ENCODE assay signal across 12 cellular contexts in the genomic region with DNA sequence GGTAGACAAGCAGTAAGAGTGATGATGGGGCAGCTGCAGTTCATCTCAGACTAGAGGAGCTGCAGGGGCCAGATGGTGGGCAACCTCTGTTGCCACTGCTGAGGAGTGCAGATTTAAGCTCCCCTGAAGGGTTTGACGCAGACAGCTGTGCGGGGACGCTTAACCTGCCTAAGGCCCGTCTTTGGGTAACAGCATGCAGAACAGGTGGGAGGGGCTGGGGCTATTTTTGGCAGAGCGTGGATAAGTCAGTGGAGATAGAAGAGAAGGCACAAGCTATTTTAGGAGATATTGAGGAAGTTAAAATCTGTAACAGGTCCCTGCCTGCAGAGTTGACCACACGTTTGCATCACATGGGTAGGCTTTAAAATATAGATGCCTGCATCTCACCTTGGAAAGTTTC. TPM values are rescaled to one million over a fixed set of nuclear protein-coding genes. Genes with fewer than 3 reads are reported as not detected.
DNase-seq lines count a peak whose midpoint lies in the region; ATAC-seq and TF ChIP-seq lines count a peak whose summit lies in the region.
"Had no signal": no experiment of that assay in that cellular context is flagged by ENCODE, and none has a peak within 500 bp of the region (broad histone marks: within the 10 kb centered on the region; RNA-seq: fewer than 3 reads in every experiment).

No MANE protein-coding gene starts in this region.

- no peaks in the 10 kb centered on the region for H3K9me3 Mint-ChIP-seq in activated CD8-positive, alpha-beta T cell treated with anti-CD3 and anti-CD28 coated beads, Interleukin-2, amount 10 ng/mL, durations not matched to agents 7 days and 5 days (ENCODE audit: insufficient read depth)
- H3K9me3 Mint-ChIP-seq in natural killer cell treated with Interleukin-12 subunit alpha and Interleukin-12 subunit beta and Interleukin-15 and Interleukin-18, amount 100 ng/mL, for 72 hours: peaks cover 9% of the 10 kb centered on the region

- H3K9me3 ChIP-seq in vagina: no peaks in the 10 kb centered on the region

- H3K4me3 ChIP-seq in vagina: no peak overlapping the region

- H3K4me1 ChIP-seq in vagina: peaks cover 97% of the 10 kb centered on the region
- H3K4me1 ChIP-seq: parathyroid adenoma had no signal

- peak overlapping the region; percentile 63 for H3K27ac Mint-ChIP-seq in activated CD8-positive, alpha-beta T cell treated with anti-CD3 and anti-CD28 coated beads, Interleukin-2, amount 10 ng/mL, durations not matched to agents 7 days and 5 days
- H3K27ac Mint-ChIP-seq in natural killer cell treated with Interleukin-12 subunit alpha and Interleukin-12 subunit beta and Interleukin-15 and Interleukin-18, amount 100 ng/mL, for 72 hours: peak overlapping the region; percentile 52 to 84

- CTCF ChIA-PET in activated CD8-positive, alpha-beta T cell treated with anti-CD3 and anti-CD28 coated beads, Interleukin-2, amount 10 ng/mL, durations not matched to agents 7 days and 5 days (lab: Charles Lee): no interaction called here

- no peak for TF ChIP-seq CTCF in vagina (IDR thresholded peaks at IDR 0.05)

- peak; percentile 27 for ATAC-seq in GM18502 (IDR thresholded peaks at IDR 0.05; ENCODE audit: poor library complexity, unreplicated experiment)
- ATAC-seq in HG02870 (IDR thresholded peaks at IDR 0.05; ENCODE audit: unreplicated experiment): peak; percentile 20
- ATAC-seq in activated CD8-positive, alpha-beta T cell treated with anti-CD3 and anti-CD28 coated beads, Interleukin-2, amount 10 ng/mL, durations not matched to agents 7 days and 5 days: no peak
- ATAC-seq in natural killer cell treated with Interleukin-12 subunit alpha and Interleukin-12 subunit beta and Interleukin-15 and Interleukin-18, amount 100 ng/mL, for 72 hours: no peak
- ATAC-seq in GM19397 (IDR thresholded peaks at IDR 0.05; ENCODE audit: unreplicated experiment): no peak

- no peak overlapping the region for H3K27ac ChIP-seq in vagina
- H3K27ac ChIP-seq: KMS-11, parathyroid adenoma had no signal

- H3K4me3 Mint-ChIP-seq in activated CD8-positive, alpha-beta T cell treated with anti-CD3 and anti-CD28 coated beads, Interleukin-2, amount 10 ng/mL, durations not matched to agents 7 days and 5 days: no peak overlapping the region
- H3K4me3 Mint-ChIP-seq in natural killer cell treated with Interleukin-12 subunit alpha and Interleukin-12 subunit beta and Interleukin-15 and Interleukin-18, amount 100 ng/mL, for 72 hours: peak overlapping the region; percentile 58

- TF ChIP-seq POLR2A in vagina (IDR thresholded peaks at IDR 0.05): no peak

- peaks cover 78% of the 10 kb centered on the region for H3K36me3 Mint-ChIP-seq in activated CD8-positive, alpha-beta T cell treated with anti-CD3 and anti-CD28 coated beads, Interleukin-2, amount 10 ng/mL, durations not matched to agents 7 days and 5 days (ENCODE audit: low read depth)
- H3K36me3 Mint-ChIP-seq in natural killer cell treated with Interleukin-12 subunit alpha and Interleukin-12 subunit beta and Interleukin-15 and Interleukin-18, amount 100 ng/mL, for 72 hours: peaks cover 14% of the 10 kb centered on the region

- POLR2A ChIA-PET in activated CD8-positive, alpha-beta T cell treated with anti-CD3 and anti-CD28 coated beads, Interleukin-2, amount 10 ng/mL, durations not matched to agents 7 days and 5 days (lab: Charles Lee): no interaction called here

- intact Hi-C loops in vagina (cut with DNase I): no loop called here

- no peak for DNase-seq in activated CD8-positive, alpha-beta T cell treated with anti-CD3 and anti-CD28 coated beads, Interleukin-2, amount 10 ng/mL, durations not matched to agents 7 days and 5 days
- DNase-seq in natural killer cell treated with Interleukin-12 subunit alpha and Interleukin-12 subunit beta and Interleukin-15 and Interleukin-18, amount 100 ng/mL, for 72 hours (ENCODE audit: low spot score): no peak
- DNase-seq in vagina (ENCODE audit: extremely low spot score in 2 of 2) (no peak), HCEC 1CT (no peak)
- no peak for DNase-seq in stimulated activated CD4-positive, alpha-beta T cell treated with anti-CD3 and anti-CD28 coated beads, Interleukin-15, amount 100 ng/mL, for 24 hours
- DNase-seq: hypothalamus had no signal

- peaks cover 95% of the 10 kb centered on the region for H3K4me1 Mint-ChIP-seq in activated CD8-positive, alpha-beta T cell treated with anti-CD3 and anti-CD28 coated beads, Interleukin-2, amount 10 ng/mL, durations not matched to agents 7 days and 5 days (ENCODE audit: low read depth)
- H3K4me1 Mint-ChIP-seq in natural killer cell treated with Interleukin-12 subunit alpha and Interleukin-12 subunit beta and Interleukin-15 and Interleukin-18, amount 100 ng/mL, for 72 hours (ENCODE audit: low read depth in 2 of 2): peaks cover 73 to 79% of the 10 kb centered on the region in 2 donors

- no peaks in the 10 kb centered on the region for H3K36me3 ChIP-seq in vagina

- no peaks in the 10 kb centered on the region for H3K27me3 ChIP-seq in vagina

- no peaks in the 10 kb centered on the region for H3K27me3 Mint-ChIP-seq in activated CD8-positive, alpha-beta T cell treated with anti-CD3 and anti-CD28 coated beads, Interleukin-2, amount 10 ng/mL, durations not matched to agents 7 days and 5 days (ENCODE audit: low read depth)
- no peaks in the 10 kb centered on the region for H3K27me3 Mint-ChIP-seq in natural killer cell treated with Interleukin-12 subunit alpha and Interleukin-12 subunit beta and Interleukin-15 and Interleukin-18, amount 100 ng/mL, for 72 hours

RNA-seq across cellular contexts. Expression of gene CD99, which starts 10.5 kb away (rescaled TPM):
- total RNA-seq in activated CD8-positive, alpha-beta T cell treated with anti-CD3 and anti-CD28 coated beads, Interleukin-2, amount 10 ng/mL, durations not matched to agents 7 days and 5 days: 100 to 1,000 TPM; 208 to 219 TPM
- 100 to 1,000 TPM; 121 to 159 TPM for total RNA-seq in natural killer cell treated with Interleukin-12 subunit alpha and Interleukin-12 subunit beta and Interleukin-15 and Interleukin-18, amount 100 ng/mL, for 72 hours
- total RNA-seq in vagina: 282 TPM

RNA-seq across cellular contexts. Expression of gene XG, which starts 50.2 kb away (rescaled TPM):
- not detected for total RNA-seq in activated CD8-positive, alpha-beta T cell treated with anti-CD3 and anti-CD28 coated beads, Interleukin-2, amount 10 ng/mL, durations not matched to agents 7 days and 5 days
- total RNA-seq in natural killer cell treated with Interleukin-12 subunit alpha and Interleukin-12 subunit beta and Interleukin-15 and Interleukin-18, amount 100 ng/mL, for 72 hours: not detected
- 5.9 TPM for total RNA-seq in vagina
- total RNA-seq: Daoy had no signal

Comparison
In these comparisons a context has a peak if more than half of its experiments do, and no peak if none do; other contexts are left out.
1. ATAC-seq: peak in GM18502 (single experiment) and HG02870 (single experiment); none in activated CD8-positive, alpha-beta T cell treated with anti-CD3 and anti-CD28 coated beads, Interleukin-2, amount 10 ng/mL, durations not matched to agents 7 days and 5 days (single experiment), natural killer cell treated with Interleukin-12 subunit alpha and Interleukin-12 subunit beta and Interleukin-15 and Interleukin-18, amount 100 ng/mL, for 72 hours (0 of 2) and GM19397 (single experiment).